In genomic region chr6:1629316-1629715, GRCh38 we compare ENCODE assay signal across 26 cellular contexts. TPM values are rescaled to one million over a fixed set of nuclear protein-coding genes. Genes with fewer than 3 reads are reported as not detected.
"Had no signal": no experiment of that assay in that cellular context is flagged by ENCODE, and none has a peak within 500 bp of the region (broad histone marks: within the 10 kb centered on the region; RNA-seq: fewer than 3 reads in every experiment).

No MANE protein-coding gene starts in this region.

- DNase-seq: activated CD4-positive, alpha-beta T cell treated with anti-CD3 and anti-CD28 coated beads, Interleukin-2, amount 50 U/mL, for 1 hour; activated CD4-positive, CD25-positive, alpha-beta regulatory T cell treated with anti-CD3 and anti-CD28 coated beads, Interleukin-2, amount 50 U/mL, for 72 hours; activated naive CD4-positive, alpha-beta T cell treated with Interleukin-2 at 50 U/mL for 16 hours; activated naive CD8-positive, alpha-beta T cell treated with anti-CD3 and anti-CD28 coated beads for 36 hours; activated T-cell treated with anti-CD3 and anti-CD28 coated beads, Interleukin-2, amount 50 U/mL, for 24 hours; cerebellar nuclear complex; cortex of kidney; effector CD4-positive, alpha-beta T cell; erythroblast; foreskin keratinocyte; kidney glomerular epithelial cell; left ventricle myocardium superior; mammary epithelial cell; stimulated activated CD4-positive, alpha-beta T cell treated with anti-CD3 and anti-CD28 coated beads, Interleukin-4, amount 100 ng/mL, for 1 hour; stimulated activated naive CD4-positive, alpha-beta T cell; T-helper 1 cell; testis; upper lobe of left lung; WERI-Rb-1 had no signal

- H3K27ac ChIP-seq: foreskin keratinocyte, neutrophil, parathyroid adenoma, testis, upper lobe of left lung, WERI-Rb-1 had no signal

- H3K9me3 ChIP-seq: neutrophil, testis, upper lobe of left lung had no signal

- H3K4me1 ChIP-seq: foreskin keratinocyte, parathyroid adenoma had no signal

- H3K36me3 Mint-ChIP-seq: natural killer cell treated with Interleukin-12 subunit alpha and Interleukin-12 subunit beta and Interleukin-15 and Interleukin-18, amount 100 ng/mL, for 72 hours had no signal

- ATAC-seq: foreskin keratinocyte, left ventricle myocardium superior, sciatic nerve had no signal

- H2AFZ ChIP-seq: parathyroid adenoma had no signal

- H3K4me3 Mint-ChIP-seq: activated naive CD8-positive, alpha-beta T cell treated with anti-CD3 and anti-CD28 coated beads for 36 hours; activated T-cell treated with anti-CD3 and anti-CD28 coated beads, Interleukin-2, amount 50 U/mL, for 24 hours; natural killer cell treated with Interleukin-12 subunit alpha and Interleukin-12 subunit beta and Interleukin-15 and Interleukin-18, amount 100 ng/mL, for 72 hours had no signal

- H3K4me3 ChIP-seq: testis, upper lobe of left lung had no signal

- H3K9ac ChIP-seq: parathyroid adenoma had no signal

- H3K27me3 ChIP-seq: testis had no signal

- H3K9me3 Mint-ChIP-seq: activated naive CD8-positive, alpha-beta T cell treated with anti-CD3 and anti-CD28 coated beads for 36 hours; activated T-cell treated with anti-CD3 and anti-CD28 coated beads, Interleukin-2, amount 50 U/mL, for 24 hours; activated T-helper 2 cell treated with anti-CD3 and anti-CD28 coated beads, Interferon-gamma antibody, Interleukin-2, Interleukin-4, amounts not matched to agents 10 μg/mL and 5 μg/mL and 100 μg/mL, durations not matched to agents 14 hours and 24 hours and 36 hours; natural killer cell treated with Interleukin-12 subunit alpha and Interleukin-12 subunit beta and Interleukin-15 and Interleukin-18, amount 100 ng/mL, for 72 hours had no signal

- H3K36me3 ChIP-seq: neutrophil, upper lobe of left lung, WERI-Rb-1 had no signal

- H3K27ac Mint-ChIP-seq: activated naive CD8-positive, alpha-beta T cell treated with anti-CD3 and anti-CD28 coated beads for 36 hours; activated T-cell treated with anti-CD3 and anti-CD28 coated beads, Interleukin-2, amount 50 U/mL, for 24 hours; activated T-helper 2 cell treated with anti-CD3 and anti-CD28 coated beads, Interferon-gamma antibody, Interleukin-2, Interleukin-4, amounts not matched to agents 10 μg/mL and 5 μg/mL and 100 μg/mL, durations not matched to agents 14 hours and 24 hours and 36 hours; natural killer cell treated with Interleukin-12 subunit alpha and Interleukin-12 subunit beta and Interleukin-15 and Interleukin-18, amount 100 ng/mL, for 72 hours had no signal

- FAIRE-seq: endometrium, TTC549 had no signal

RNA-seq across cellular contexts. Expression of gene FOXC1, which starts 19.6 kb away (rescaled TPM):
- total RNA-seq: activated naive CD8-positive, alpha-beta T cell treated with anti-CD3 and anti-CD28 coated beads for 36 hours had no signal
